In genomic region chr22:29883045-29883830, GRCh38 we compare ENCODE assay signal across 1 cellular context.
TF ChIP-seq lines count a peak whose summit lies in the region.

TSS of gene MTMR3 (plus strand) at chr22:29883174. CDS start at chr22:29971060, 87,886 bp downstream.

TF ChIP-seq in GM12878, 131 proteins besides CTCF, POLR2A, EP300 and RAD21 (continued from another document and continues in another):
- TF ChIP-seq CUX1 (IDR thresholded peaks at IDR 0.05; ENCODE audit: insufficient replicate concordance, low read depth, low read length): no peak
- peak; percentile 59 for TF ChIP-seq NKRF (conservative IDR thresholded peaks at IDR 0.05)
- TF ChIP-seq GATAD2B (conservative IDR thresholded peaks at IDR 0.05; ENCODE audit: low read depth): peak; percentile 66
- TF ChIP-seq ETV6 (conservative IDR thresholded peaks at IDR 0.05 in 1 of 2, IDR thresholded peaks at IDR 0.05 in 1 of 2; ENCODE audit: borderline replicate concordance in 1 of 2, low read depth in 1 of 2): no peak
- no peak for TF ChIP-seq SMC3 (IDR thresholded peaks at IDR 0.05; ENCODE audit: borderline replicate concordance, low read length)
- 0 out of 3 replicates have a peak, but pooled peaks of 1 of the 2 experiments have one; percentile 23 for TF ChIP-seq EGR1 (IDR thresholded peaks at IDR 0.05; ENCODE audit: borderline replicate concordance in 1 of 2, low read depth in 2 of 2, low read length in 2 of 2)
- TF ChIP-seq RELB (IDR thresholded peaks at IDR 0.05; ENCODE audit: low read depth): no peak
- no peak for TF ChIP-seq ZNF687 (IDR thresholded peaks at IDR 0.05)
- no peak for TF ChIP-seq FOXM1 (IDR thresholded peaks at IDR 0.05; ENCODE audit: low read depth, low read length)
- peak in 1 of 2 experiments; percentile 55; a peak in 1 of 4 replicates for TF ChIP-seq BHLHE40 (IDR thresholded peaks at IDR 0.05; ENCODE audit: borderline replicate concordance in 1 of 2, low read depth in 2 of 2, low read length in 1 of 2)
- no peak for TF ChIP-seq RCOR1 (conservative IDR thresholded peaks at IDR 0.05; ENCODE audit: low read depth, low read length)
- TF ChIP-seq DPF2 (IDR thresholded peaks at IDR 0.05): peak; percentile 43; the same call in 1 of the 2 replicates
- TF ChIP-seq IRF5 (IDR thresholded peaks at IDR 0.05; ENCODE audit: borderline replicate concordance): no peak
- peak; percentile 34 for TF ChIP-seq RUNX3 (IDR thresholded peaks at IDR 0.05; ENCODE audit: low read length)
- TF ChIP-seq ASH2L (IDR thresholded peaks at IDR 0.05; ENCODE audit: borderline replicate concordance, low read depth): peak; percentile 73; the same call in 1 of the 2 replicates
- TF ChIP-seq SMAD5 (IDR thresholded peaks at IDR 0.05; ENCODE audit: low read depth): 0 out of 2 replicates have a peak, but pooled peaks have one; percentile 28
- no peak for TF ChIP-seq IRF4 (IDR thresholded peaks at IDR 0.05; ENCODE audit: low read depth, low read length)
- TF ChIP-seq SIN3A (IDR thresholded peaks at IDR 0.05; ENCODE audit: low read depth, low read length): peak; percentile 54; the same call in 1 of the 2 replicates
- no peak for TF ChIP-seq ZBED1 (IDR thresholded peaks at IDR 0.05; ENCODE audit: borderline replicate concordance)
- peak; percentile 53; the same call in 1 of the 2 replicates for TF ChIP-seq LARP7 (IDR thresholded peaks at IDR 0.05)
- no peak for TF ChIP-seq TARDBP (IDR thresholded peaks at IDR 0.05; ENCODE audit: borderline replicate concordance)
- peak; percentile 51; the same call in 1 of the 2 replicates for TF ChIP-seq BACH1 (IDR thresholded peaks at IDR 0.05; ENCODE audit: borderline replicate concordance)
- TF ChIP-seq RBBP5 (conservative IDR thresholded peaks at IDR 0.05): no peak
- no peak for TF ChIP-seq ZBTB33 (IDR thresholded peaks at IDR 0.05)
- TF ChIP-seq ELK1 (IDR thresholded peaks at IDR 0.05; ENCODE audit: low read depth, low read length): no peak
- no peak for TF ChIP-seq MEF2A (IDR thresholded peaks at IDR 0.05; ENCODE audit: insufficient read depth, low read depth, low read length)
- no peak for TF ChIP-seq ZBTB40 (IDR thresholded peaks at IDR 0.05; ENCODE audit: borderline replicate concordance)
- no peak for TF ChIP-seq ZNF207 (IDR thresholded peaks at IDR 0.05; ENCODE audit: borderline replicate concordance)
- TF ChIP-seq HDAC2 (IDR thresholded peaks at IDR 0.05): no peak
- TF ChIP-seq HCFC1 (IDR thresholded peaks at IDR 0.05; ENCODE audit: low read length): no peak
- peak; percentile 85; the same call in 1 of the 2 replicates for TF ChIP-seq NR2F1 (conservative IDR thresholded peaks at IDR 0.05)
- no peak for TF ChIP-seq ESRRA (IDR thresholded peaks at IDR 0.05; ENCODE audit: low read length)
- peak; percentile 91 for TF ChIP-seq YY1 (IDR thresholded peaks at IDR 0.05; ENCODE audit: low read depth, low read length)
- TF ChIP-seq RB1 (IDR thresholded peaks at IDR 0.05; ENCODE audit: borderline replicate concordance): 0 out of 2 replicates have a peak, but pooled peaks have one; percentile 18
- TF ChIP-seq RELA (IDR thresholded peaks at IDR 0.05; ENCODE audit: borderline replicate concordance, partially characterized antibody): no peak
